ENCODE assay signal across 6 cellular contexts in genomic region chr13:20890540-20890939, GRCh38. TPM values are rescaled to one million over a fixed set of nuclear protein-coding genes. Genes with fewer than 3 reads are reported as not detected.
A peak's percentile ranks its signal among the peaks of the same experiment; 100 is the strongest.
DNase-seq lines count a peak whose midpoint lies in the region; ATAC-seq, FAIRE-seq and TF ChIP-seq lines count a peak whose summit lies in the region.
"Not testable (repeated sequence)": the region's sequence is repeated elsewhere in the genome, so short reads cannot be mapped to it uniquely, and the experiment has no call there.

No MANE protein-coding gene starts in this region.

- in situ Hi-C loops in K562 (cut with MboI); HepG2 (cut with HindIII; ENCODE audit: extremely low pct_ligation_motif_present, low pct_unique_long_range_greater_than_20kb): not testable (repeated sequence)

- H3K27ac Mint-ChIP-seq in T-helper 17 cell: peak overlapping the region; percentile 68

- not testable (repeated sequence) for H3K4me3 Mint-ChIP-seq in T-helper 17 cell

- not testable (repeated sequence) for ATAC-seq in A549, T-helper 17 cell, K562, HepG2

- TF ChIP-seq POLR2A in A549 (IDR thresholded peaks at IDR 0.05; ENCODE audit: low read length); K562 (conservative IDR thresholded peaks at IDR 0.05); HepG2 (IDR thresholded peaks at IDR 0.05; ENCODE audit: insufficient read depth in 1 of 2, low read depth in 2 of 2, low read length in 2 of 2): not testable (repeated sequence)

- not testable (repeated sequence) for H3K4me3 ChIP-seq in A549; K562; HepG2 (replicated peaks in 1 of 3; ENCODE audit: insufficient read depth in 1 of 3, low read depth in 2 of 3, low read length in 3 of 3)

- peaks cover 97% of the 10 kb centered on the region for H3K79me2 ChIP-seq in K562 (ENCODE audit: control insufficient read depth, insufficient read depth, low read length)
- H3K79me2 ChIP-seq in HepG2 (ENCODE audit: insufficient read depth, low read length): peaks cover 92% of the 10 kb centered on the region

- peaks cover 16% of the 10 kb centered on the region for H3K4me1 Mint-ChIP-seq in T-helper 17 cell

- H3K27me3 ChIP-seq in K562 (ENCODE audit: control insufficient read depth in 2 of 2, insufficient read depth in 2 of 2, low read length in 2 of 2); HepG2 (ENCODE audit: control insufficient read depth in 1 of 2, insufficient read depth in 2 of 2, low read length in 2 of 2): not testable (repeated sequence)

- POLR2A ChIA-PET in A549 (lab: Yijun Ruan, JAX); HepG2 (lab: Yijun Ruan, JAX): not testable (repeated sequence)
- POLR2A ChIA-PET in K562 (lab: Yijun Ruan, JAX): interaction anchor here (0.6 to 1.1 kb wide), 2 partner anchors 263 to 408 kb away, joined by 3 to 4 read pairs; no protein-coding TSS in a partner anchor

- H3K27me3 Mint-ChIP-seq in T-helper 17 cell: not testable (repeated sequence)

- FAIRE-seq in A549 (lab: Jason Lieb, UNC); K562 (lab: Jason Lieb, UNC); HepG2 (lab: Jason Lieb, UNC): not testable (repeated sequence)

- H3K36me3 ChIP-seq in K562 (ENCODE audit: control insufficient read depth, insufficient read depth, low read length): peaks cover 14% of the 10 kb centered on the region
- H3K36me3 ChIP-seq in HepG2 (replicated peaks in 1 of 2; ENCODE audit: control insufficient read depth in 1 of 2, insufficient read depth in 2 of 2, low read length in 2 of 2): peaks cover 0 to 10% of the 10 kb centered on the region in 2 experiments; a peak in 3 of 5 replicates

- H4K20me1 ChIP-seq in K562 (replicated peaks; ENCODE audit: control insufficient read depth, insufficient read depth, low read length); HepG2 (ENCODE audit: insufficient read depth, low read length): not testable (repeated sequence)

- not testable (repeated sequence) for TF ChIP-seq RAD21 in A549 (conservative IDR thresholded peaks at IDR 0.05 in 1 of 2, IDR thresholded peaks at IDR 0.05 in 1 of 2); Ishikawa (IDR thresholded peaks at IDR 0.05; ENCODE audit: low read depth); K562 (CRISPR knock-in tag; conservative IDR thresholded peaks at IDR 0.05 in 1 of 2, IDR thresholded peaks at IDR 0.05 in 1 of 2); HepG2 (CRISPR knock-in tag; IDR thresholded peaks at IDR 0.05)

- not testable (repeated sequence) for H3K4me2 ChIP-seq in A549; K562 (ENCODE audit: insufficient read depth, low read length); HepG2 (ENCODE audit: low read depth, low read length)

- CTCF ChIA-PET in A549 (lab: Yijun Ruan, JAX); K562 (lab: Yijun Ruan, JAX; ENCODE audit: low intra/inter-chr PET ratio); HepG2 (lab: Yijun Ruan, JAX; ENCODE audit: low intra/inter-chr PET ratio, low total read pairs): not testable (repeated sequence)

- H2AFZ ChIP-seq in K562 (ENCODE audit: low read depth, low read length); HepG2 (ENCODE audit: low read length): not testable (repeated sequence)

- intact Hi-C loops in K562 (cut with micrococcal nuclease); HepG2 (cut with micrococcal nuclease; ENCODE audit: unreplicated experiment): not testable (repeated sequence)

- not testable (repeated sequence) for H3K9me1 ChIP-seq in K562 (ENCODE audit: control insufficient read depth, insufficient read depth, low read length)

- not testable (repeated sequence) for H3K36me3 Mint-ChIP-seq in T-helper 17 cell (ENCODE audit: low read depth)

- not testable (repeated sequence) for TF ChIP-seq EP300 in A549 (IDR thresholded peaks at IDR 0.05); Ishikawa (IDR thresholded peaks at IDR 0.05; ENCODE audit: borderline replicate concordance); K562 (IDR thresholded peaks at IDR 0.05; ENCODE audit: low read length); HepG2 (IDR thresholded peaks at IDR 0.05; ENCODE audit: low read depth in 2 of 2, low read length in 2 of 2); HepG2 (CRISPR knock-in tag; IDR thresholded peaks at IDR 0.05; ENCODE audit: borderline replicate concordance)

- H3K9ac ChIP-seq in K562 (ENCODE audit: insufficient read depth in 1 of 2, low read depth in 2 of 2, low read length in 2 of 2); HepG2 (ENCODE audit: insufficient read depth, low read depth, low read length): not testable (repeated sequence)

- not testable (repeated sequence) for DNase-seq in A549 (ENCODE audit: low read depth in 1 of 2, low spot score in 1 of 2); T-helper 17 cell; K562 (ENCODE audit: extremely low read depth in 1 of 4, low spot score in 3 of 4); HepG2 (ENCODE audit: low spot score)
- peak; percentile 5 for DNase-seq in dedifferentiated amniotic fluid mesenchymal stem cell (ENCODE audit: extremely low spot score)

- not testable (repeated sequence) for BruUV-seq in K562 (replicated peaks; lab: Mats Ljungman, UMichigan); HepG2 (replicated peaks; lab: Mats Ljungman, UMichigan)

- not testable (repeated sequence) for TF ChIP-seq CTCF in A549 (IDR thresholded peaks at IDR 0.05); K562 (IDR thresholded peaks at IDR 0.05 in 2 of 3, conservative IDR thresholded peaks at IDR 0.05 in 1 of 3; ENCODE audit: insufficient read depth in 2 of 3, low read depth in 1 of 3, low read length in 3 of 3); HepG2 (CRISPR knock-in tag; IDR thresholded peaks at IDR 0.05)

- WGBS in A549 (ENCODE audit: missing lambda C conversion rate): 92% methylated on average over 6 of the region's 6 CpGs
- 93% methylated on average over 5 of the region's 6 CpGs for WGBS in K562 (ENCODE audit: insufficient coverage, low coverage, missing lambda C conversion rate)
- WGBS in HepG2 (ENCODE audit: low lambda C conversion rate): 96% methylated on average over 6 of the region's 6 CpGs

- not testable (repeated sequence) for H3K27ac ChIP-seq in A549; K562 (ENCODE audit: extremely low read depth, low read depth, low read length); HepG2 (ENCODE audit: extremely low read length, insufficient read depth, low read length)

- not testable (repeated sequence) for H3K4me1 ChIP-seq in A549; K562 (replicated peaks in 1 of 2; ENCODE audit: control insufficient read depth in 2 of 2, insufficient read depth in 2 of 2, low read length in 2 of 2); HepG2 (ENCODE audit: insufficient read depth, low read length)

- not testable (repeated sequence) for H3K9me3 ChIP-seq in A549; T-helper 17 cell (ENCODE audit: control insufficient read depth, low read length, poor library complexity, severe bottlenecking); K562 (replicated peaks; ENCODE audit: control insufficient read depth, insufficient read depth, low read depth, low read length); HepG2 (ENCODE audit: low read length)

RNA-seq across cellular contexts. Expression of gene XPO4, which starts 12.0 kb away (rescaled TPM):
- 13.8 and 16.6 TPM in 2 replicates for polyA plus RNA-seq in A549 (2011; rRNA removed)
- polyA plus RNA-seq in A549 (2012; cell fraction: cytosol; rRNA removed): 2.9 and 3.3 TPM in 2 replicates
- 3.0 and 5.0 TPM in 2 replicates for polyA plus RNA-seq in A549 (2012; cell fraction: nucleus; rRNA removed)
- polyA plus RNA-seq in A549 (2017; fragmentation: RNase III; extraction: RNeasy Plus Mini Kit Qiagen cat#74134 plus additional on column Dnase treatment): 7.3 to 8.6 TPM (median 7.7 TPM) in 3 replicates
- polyA minus RNA-seq in A549 (2011; rRNA and poly(A)+ RNA removed): 12.6 and 13.4 TPM in 2 replicates
- total RNA-seq in T-helper 17 cell: 10 to 100 TPM; 23.4 to 25.3 TPM
- 14.1 and 43.5 TPM in 2 replicates for total RNA-seq in K562 (2011; cell fraction: chromatin; rRNA removed; ENCODE audit: low replicate concordance)
- 8.3 and 12.1 TPM in 2 replicates for total RNA-seq in K562 (2011; cell fraction: nucleolus; rRNA removed)
- 22.2 and 27.9 TPM in 2 replicates for total RNA-seq in K562 (2011; cell fraction: nucleoplasm; rRNA removed)
- total RNA-seq in K562 (2014; rRNA removed): 16.5 and 17.1 TPM in 2 replicates
- 25.1 and 26.0 TPM in 2 replicates for total RNA-seq in K562 (2014; rRNA removed; fragmentation: Illumina TruSeq; extraction: Trizol)
- 19.3 and 21.4 TPM in 2 replicates for total RNA-seq in K562 (2015; rRNA removed; fragmentation: Illumina TruSeq; extraction: Trizol)
- 19.7 and 20.5 TPM in 2 replicates for total RNA-seq in K562 (2021)
- polyA plus RNA-seq in K562 (2011; rRNA removed): 12.9 and 19.1 TPM in 2 replicates
- polyA plus RNA-seq in K562 (2011; cell fraction: cytosol; rRNA removed): 4.1 and 7.7 TPM in 2 replicates
- 14.4 and 18.7 TPM in 2 replicates for polyA plus RNA-seq in K562 (2011; cell fraction: nucleus; rRNA removed)
- polyA plus RNA-seq in K562 (2012): 6.3 and 7.6 TPM in 2 replicates
- polyA plus RNA-seq in K562 (2014; fragmentation: Illumina TruSeq; extraction: Trizol): 14.2 and 17.5 TPM in 2 replicates
- 1 to 10 TPM; 5.5 to 6.3 TPM for polyA plus RNA-seq in K562 (2014; fragmentation: Nextera tagmentation; extraction: Ambion mirVana)
- 11.3 and 11.8 TPM in 2 replicates for polyA plus RNA-seq in K562 (2014; rRNA removed)
- polyA minus RNA-seq in K562 (2011; rRNA and poly(A)+ RNA removed): 42.9 and 45.2 TPM in 2 replicates
- 13.0 and 21.7 TPM in 2 replicates for polyA minus RNA-seq in K562 (2011; cell fraction: cytosol; rRNA and poly(A)+ RNA removed)
- polyA minus RNA-seq in K562 (2011; cell fraction: nucleus; rRNA and poly(A)+ RNA removed): 14.9 and 24.8 TPM in 2 replicates
- total RNA-seq in HepG2 (2016; rRNA removed; fragmentation: Illumina TruSeq; extraction: Trizol): 24.8 and 41.5 TPM in 2 replicates
- 8.7 TPM in 2 replicates for total RNA-seq in HepG2 (2016; cell fraction: cytosol; rRNA removed; fragmentation: Illumina TruSeq; extraction: Trizol; ENCODE audit: low read depth)
- 24.4 and 40.6 TPM in 2 replicates for total RNA-seq in HepG2 (2016; cell fraction: insoluble cytoplasmic fraction; rRNA removed; fragmentation: Illumina TruSeq; extraction: Trizol)
- total RNA-seq in HepG2 (2016; cell fraction: membrane; rRNA removed; fragmentation: Illumina TruSeq; extraction: Trizol): 17.5 and 20.5 TPM in 2 replicates
- 36.7 and 39.7 TPM in 2 replicates for total RNA-seq in HepG2 (2016; cell fraction: nucleus; rRNA removed; fragmentation: Illumina TruSeq; extraction: Trizol)
- polyA plus RNA-seq in HepG2 (2011; rRNA removed): 7.0 and 8.4 TPM in 2 replicates
- polyA plus RNA-seq in HepG2 (2011; cell fraction: cytosol; rRNA removed): 3.0 and 4.8 TPM in 2 replicates
- polyA plus RNA-seq in HepG2 (2011; cell fraction: nucleus; rRNA removed): 7.7 and 8.5 TPM in 2 replicates
- 7.8 and 8.5 TPM in 2 replicates for polyA plus RNA-seq in HepG2 (2012)
- polyA plus RNA-seq in HepG2 (2016; cell fraction: cytosol; fragmentation: Illumina TruSeq; extraction: Trizol; ENCODE audit: low read depth): 1.9 and 2.1 TPM in 2 replicates
- polyA plus RNA-seq in HepG2 (2016; cell fraction: insoluble cytoplasmic fraction; fragmentation: Illumina TruSeq; extraction: Trizol; ENCODE audit: low read depth): 17.3 and 18.6 TPM in 2 replicates
- 4.7 and 5.9 TPM in 2 replicates for polyA plus RNA-seq in HepG2 (2016; cell fraction: membrane; fragmentation: Illumina TruSeq; extraction: Trizol; ENCODE audit: low read depth)
- polyA plus RNA-seq in HepG2 (2016; cell fraction: nucleus; fragmentation: Illumina TruSeq; extraction: Trizol; ENCODE audit: insufficient read depth, low read depth): 21.7 and 22.1 TPM in 2 replicates
- 9.7 and 16.9 TPM in 2 replicates for polyA minus RNA-seq in HepG2 (2011; rRNA and poly(A)+ RNA removed; ENCODE audit: low replicate concordance)
- polyA minus RNA-seq in HepG2 (2011; cell fraction: cytosol; rRNA and poly(A)+ RNA removed): 14.7 and 15.0 TPM in 2 replicates
- 33.3 and 38.0 TPM in 2 replicates for polyA minus RNA-seq in HepG2 (2011; cell fraction: nucleus; rRNA and poly(A)+ RNA removed)
